In genomic region chr12:32365473-32366064, GRCh38 we compare ENCODE assay signal across 8 cellular contexts. TPM values are rescaled to one million over a fixed set of nuclear protein-coding genes. Genes with fewer than 3 reads are reported as not detected.
DNase-seq lines count a peak whose midpoint lies in the region; ATAC-seq and TF ChIP-seq lines count a peak whose summit lies in the region.

No MANE protein-coding gene starts in this region.

- TF ChIP-seq CTCF in GM10248 (IDR thresholded peaks at IDR 0.05; ENCODE audit: control extremely low read depth, extremely low read depth, low read depth, missing control alignments) (peak; percentile 74), nephron (IDR thresholded peaks at IDR 0.05; ENCODE audit: unreplicated experiment in 3 of 3) (peak; percentile 71 to 86 (median 84))

- no peak overlapping the region for H3K4me3 Mint-ChIP-seq in activated CD4-positive, alpha-beta T cell treated with anti-CD3 and anti-CD28 coated beads, Interleukin-2, amount 10 ng/mL, durations not matched to agents 7 days and 5 days
- no peak overlapping the region for H3K4me3 Mint-ChIP-seq in nephron

- peak; percentile 20 for DNase-seq in 8988T
- peak; percentile 64 for DNase-seq in GM10248 (ENCODE audit: extremely low spot score)
- DNase-seq in NCI-H460 (ENCODE audit: extremely low read depth, low read depth), result peak; percentile 52
- peak; percentile 62 for DNase-seq in activated CD4-positive, alpha-beta T cell treated with anti-CD3 and anti-CD28 coated beads, Interleukin-2, amount 10 ng/mL, durations not matched to agents 7 days and 5 days
- peak; percentile 65 for DNase-seq in fibroblast of gingiva (ENCODE audit: low read depth)

- ATAC-seq in HG03469 (IDR thresholded peaks at IDR 0.05; ENCODE audit: unreplicated experiment), result peak; percentile 50
- ATAC-seq in GM19035 (IDR thresholded peaks at IDR 0.05; ENCODE audit: unreplicated experiment), result no peak

- no peaks in the 10 kb centered on the region for H3K27me3 Mint-ChIP-seq in activated CD4-positive, alpha-beta T cell treated with anti-CD3 and anti-CD28 coated beads, Interleukin-2, amount 10 ng/mL, durations not matched to agents 7 days and 5 days
- H3K27me3 Mint-ChIP-seq in nephron (ENCODE audit: low read depth), result no peaks in the 10 kb centered on the region

- H3K4me1 Mint-ChIP-seq in activated CD4-positive, alpha-beta T cell treated with anti-CD3 and anti-CD28 coated beads, Interleukin-2, amount 10 ng/mL, durations not matched to agents 7 days and 5 days, result no peaks in the 10 kb centered on the region
- peaks cover 16% of the 10 kb centered on the region for H3K4me1 Mint-ChIP-seq in nephron

- no peak overlapping the region for H3K27ac Mint-ChIP-seq in activated CD4-positive, alpha-beta T cell treated with anti-CD3 and anti-CD28 coated beads, Interleukin-2, amount 10 ng/mL, durations not matched to agents 7 days and 5 days
- H3K27ac Mint-ChIP-seq in nephron, result peak overlapping the region; percentile 37 to 59 (median 47)

- H3K36me3 Mint-ChIP-seq in activated CD4-positive, alpha-beta T cell treated with anti-CD3 and anti-CD28 coated beads, Interleukin-2, amount 10 ng/mL, durations not matched to agents 7 days and 5 days (ENCODE audit: low read depth), result no peaks in the 10 kb centered on the region
- H3K36me3 Mint-ChIP-seq in nephron (ENCODE audit: low read depth), result no peaks in the 10 kb centered on the region

- CTCF ChIA-PET in GM10248 (lab: Yijun Ruan, JAX), result interaction anchor here (0.5 to 4.3 kb wide), 15 partner anchors 10 to 820 kb away, joined by 3 to 41 read pairs (median 4); partner anchors contain the start of genes FGD4 and YARS2
- CTCF ChIA-PET in activated CD4-positive, alpha-beta T cell treated with anti-CD3 and anti-CD28 coated beads, Interleukin-2, amount 10 ng/mL, durations not matched to agents 7 days and 5 days (lab: Charles Lee), result interaction anchor here (0.6 kb wide), 1 partner anchor 31 kb away, joined by 3 read pairs; no protein-coding TSS in a partner anchor

- H3K9me3 Mint-ChIP-seq in activated CD4-positive, alpha-beta T cell treated with anti-CD3 and anti-CD28 coated beads, Interleukin-2, amount 10 ng/mL, durations not matched to agents 7 days and 5 days, result no peaks in the 10 kb centered on the region
- H3K9me3 Mint-ChIP-seq in nephron, result no peaks in the 10 kb centered on the region

- POLR2A ChIA-PET in GM10248 (lab: Yijun Ruan, JAX), result no interaction called here
- POLR2A ChIA-PET in activated CD4-positive, alpha-beta T cell treated with anti-CD3 and anti-CD28 coated beads, Interleukin-2, amount 10 ng/mL, durations not matched to agents 7 days and 5 days (lab: Charles Lee), result no interaction called here

RNA-seq across cellular contexts. Expression of gene FGD4, which starts 33.8 kb away (rescaled TPM):
- total RNA-seq in NCI-H460 (2014; rRNA removed; shearing (Covaris generic)), result 4.2 and 4.4 TPM in 2 replicates
- 2.0 and 2.9 TPM in 2 replicates for polyA plus RNA-seq in NCI-H460 (2014; cell fraction: nucleus; rRNA removed)
- total RNA-seq in activated CD4-positive, alpha-beta T cell treated with anti-CD3 and anti-CD28 coated beads, Interleukin-2, amount 10 ng/mL, durations not matched to agents 7 days and 5 days, result under 1 TPM; 0.17 to 0.22 TPM
